Comparison of ENCODE assay signal across 8 cellular contexts in genomic region chr9:93682155-93682968, GRCh38.
DNase-seq lines count a peak whose midpoint lies in the region; ATAC-seq, FAIRE-seq and TF ChIP-seq lines count a peak whose summit lies in the region.

No MANE protein-coding gene starts in this region.

- no peaks in the 10 kb centered on the region for H3K4me1 ChIP-seq in left lung

- no peak overlapping the region for H3K27ac Mint-ChIP-seq in chondrocyte (ENCODE audit: unreplicated experiment)

- ATAC-seq in left lung (peak; percentile 88), HG02884 (IDR thresholded peaks at IDR 0.05; ENCODE audit: unreplicated experiment) (no peak)

- no peaks in the 10 kb centered on the region for H3K9me3 ChIP-seq in left lung

- peak; percentile 21 for FAIRE-seq in A204.1 (lab: Jason Lieb, UNC)
- no peak for FAIRE-seq in GM12892 (lab: Jason Lieb, UNC)

- intact Hi-C loops in left lung (cut with DNase I): loop anchor here in 1 of 2 donors (5.0 kb wide), 1 partner anchor 280 kb away; no protein-coding TSS in a partner anchor

- H3K36me3 ChIP-seq in left lung: peaks cover 0 to 24% of the 10 kb centered on the region in 2 donors

- H3K4me3 ChIP-seq in left lung: no peak overlapping the region

- DNase-seq in GM12892 (ENCODE audit: insufficient read length) (peak; percentile 63), NCI-H1417 treated with DMSO at 0.1 percent for 48 hours (lab: John Stamatoyannopoulos, UW) (peak; percentile 32), chondrocyte (ENCODE audit: low spot score) (no peak), left lung (peak in 1 of 2 donors; percentile 85)
- peak; percentile 23 for DNase-seq in activated CD4-positive, CD25-positive, alpha-beta regulatory T cell treated with anti-CD3 and anti-CD28 coated beads, Interleukin-2, amount 50 U/mL, for 16 hours (ENCODE audit: low read depth, low spot score)
- DNase-seq in stimulated activated CD4-positive, alpha-beta T cell treated with anti-CD3 and anti-CD28 coated beads, TNF-alpha, amount 100 ng/mL, for 24 hours (ENCODE audit: low read depth in 3 of 3): peak; percentile 38 to 72 (median 40)

- TF ChIP-seq CTCF in chondrocyte (IDR thresholded peaks at IDR 0.05) (peak; percentile 91), left lung (IDR thresholded peaks at IDR 0.05) (peak; percentile 58 to 71)

- no peak overlapping the region for H3K27ac ChIP-seq in left lung

- no peaks in the 10 kb centered on the region for H3K9me3 Mint-ChIP-seq in chondrocyte (ENCODE audit: low read depth)

- no peaks in the 10 kb centered on the region for H3K4me1 Mint-ChIP-seq in chondrocyte (ENCODE audit: low read depth)

- no peak for TF ChIP-seq POLR2A in GM12892 (IDR thresholded peaks at IDR 0.05; ENCODE audit: low read depth, low read length)

- no peak overlapping the region for H3K4me3 Mint-ChIP-seq in chondrocyte (ENCODE audit: unreplicated experiment)

- peaks cover 4% of the 10 kb centered on the region for H3K27me3 Mint-ChIP-seq in chondrocyte (ENCODE audit: low read depth)

- H3K36me3 Mint-ChIP-seq in chondrocyte (ENCODE audit: low read depth): peaks cover 2% of the 10 kb centered on the region

- H3K27me3 ChIP-seq in left lung: no peaks in the 10 kb centered on the region
